9 cellular contexts compared by ENCODE assay signal in genomic region chr14:100078997-100079561, GRCh38. TPM values are rescaled to one million over a fixed set of nuclear protein-coding genes. Genes with fewer than 3 reads are reported as not detected.
DNase-seq lines count a peak whose midpoint lies in the region; ATAC-seq, FAIRE-seq and TF ChIP-seq lines count a peak whose summit lies in the region.
"Had no signal": no experiment of that assay in that cellular context is flagged by ENCODE, and none has a peak within 500 bp of the region (broad histone marks: within the 10 kb centered on the region; RNA-seq: fewer than 3 reads in every experiment).

No MANE protein-coding gene starts in this region.

- WGBS in SK-N-SH (ENCODE audit: low lambda C conversion rate) = 49% methylated on average over 6 of the region's 8 CpGs

- no peak for TF ChIP-seq EP300 in SK-N-SH (IDR thresholded peaks at IDR 0.05; ENCODE audit: borderline replicate concordance in 1 of 2, low read depth in 1 of 2, low read length in 1 of 2)

- peak overlapping the region; percentile 53 to 83 for H3K27ac ChIP-seq in SK-N-SH (ENCODE audit: low read depth in 2 of 2, low read length in 1 of 2)
- no peak overlapping the region for H3K27ac ChIP-seq in keratinocyte (ENCODE audit: control insufficient read depth, insufficient read depth, low read length)
- H3K27ac ChIP-seq: neutrophil had no signal

- H3K9ac ChIP-seq in SK-N-SH = no peak overlapping the region
- no peak overlapping the region for H3K9ac ChIP-seq in keratinocyte (ENCODE audit: control insufficient read depth, extremely low read depth, insufficient read depth, low read length)

- TF ChIP-seq RAD21 in SK-N-SH (IDR thresholded peaks at IDR 0.05; ENCODE audit: low read length) = peak; percentile 34

- H3K36me3 Mint-ChIP-seq in activated naive CD4-positive, alpha-beta T cell treated with anti-CD3 and anti-CD28 coated beads, Interleukin-2, amount 50 U/mL, for 24 hours = peaks cover 10% of the 10 kb centered on the region

- H3K9me1 ChIP-seq in keratinocyte (ENCODE audit: control insufficient read depth, extremely low read depth, insufficient read depth, low read length) = no peaks in the 10 kb centered on the region

- no peaks in the 10 kb centered on the region for H4K20me1 ChIP-seq in SK-N-SH (ENCODE audit: insufficient read depth)
- no peaks in the 10 kb centered on the region for H4K20me1 ChIP-seq in keratinocyte (ENCODE audit: control insufficient read depth, extremely low read depth, insufficient read depth, low read length)

- H3K9me2 ChIP-seq in SK-N-SH = no peaks in the 10 kb centered on the region

- peaks cover 99% of the 10 kb centered on the region for H3K4me1 Mint-ChIP-seq in activated naive CD4-positive, alpha-beta T cell treated with anti-CD3 and anti-CD28 coated beads, Interleukin-2, amount 50 U/mL, for 24 hours

- H3K4me1 ChIP-seq in SK-N-SH (ENCODE audit: control insufficient read depth in 1 of 2, insufficient read depth in 2 of 2, low read depth in 1 of 2, low read length in 1 of 2) (peaks cover 17 to 32% of the 10 kb centered on the region in 2 experiments), keratinocyte (ENCODE audit: control insufficient read depth, extremely low read depth, insufficient read depth, low read length) (peaks cover 14% of the 10 kb centered on the region)

- H3K27me3 Mint-ChIP-seq in activated naive CD4-positive, alpha-beta T cell treated with anti-CD3 and anti-CD28 coated beads, Interleukin-2, amount 50 U/mL, for 24 hours = no peaks in the 10 kb centered on the region

- CTCF ChIA-PET in SK-N-SH (lab: Yijun Ruan, JAX) = interaction anchor here (0.8 to 1.2 kb wide), 6 partner anchors 17 to 112 kb away, joined by 3 to 7 read pairs (median 3); no protein-coding TSS in a partner anchor

- H3K9me3 Mint-ChIP-seq in activated naive CD4-positive, alpha-beta T cell treated with anti-CD3 and anti-CD28 coated beads, Interleukin-2, amount 50 U/mL, for 24 hours = no peaks in the 10 kb centered on the region

- peak; percentile 58 for ATAC-seq in HG03045 (IDR thresholded peaks at IDR 0.05; ENCODE audit: unreplicated experiment)

- H3K9me3 ChIP-seq in SK-N-SH (no peaks in the 10 kb centered on the region), keratinocyte (ENCODE audit: control insufficient read depth, low read depth, low read length) (no peaks in the 10 kb centered on the region)
- H3K9me3 ChIP-seq: neutrophil had no signal

- H3K4me3 Mint-ChIP-seq in activated naive CD4-positive, alpha-beta T cell treated with anti-CD3 and anti-CD28 coated beads, Interleukin-2, amount 50 U/mL, for 24 hours = peak overlapping the region; percentile 83

- peaks cover 7% of the 10 kb centered on the region for H3F3A ChIP-seq in SK-N-SH (replicated peaks; ENCODE audit: insufficient read depth)

- peak overlapping the region; percentile 99 for H3K27ac Mint-ChIP-seq in activated naive CD4-positive, alpha-beta T cell treated with anti-CD3 and anti-CD28 coated beads, Interleukin-2, amount 50 U/mL, for 24 hours

- no peaks in the 10 kb centered on the region for H3K36me3 ChIP-seq in SK-N-SH (replicated peaks in 1 of 2; ENCODE audit: control insufficient read depth in 1 of 2, insufficient read depth in 2 of 2, low read length in 1 of 2)
- no peaks in the 10 kb centered on the region for H3K36me3 ChIP-seq in keratinocyte (ENCODE audit: control insufficient read depth in 2 of 2, extremely low read depth in 1 of 2, insufficient read depth in 2 of 2, low read length in 2 of 2)
- H3K36me3 ChIP-seq: neutrophil had no signal

- H2AFZ ChIP-seq in SK-N-SH (ENCODE audit: low read depth) = no peak overlapping the region
- no peak overlapping the region for H2AFZ ChIP-seq in keratinocyte (ENCODE audit: control insufficient read depth, low read length)

- FAIRE-seq in keratinocyte (lab: Jason Lieb, UNC) = no peak

- peaks cover 7% of the 10 kb centered on the region; the same call in 1 of the 2 replicates for H3K79me2 ChIP-seq in SK-N-SH (ENCODE audit: insufficient read depth)
- no peaks in the 10 kb centered on the region for H3K79me2 ChIP-seq in keratinocyte (ENCODE audit: control insufficient read depth, insufficient read depth, low read length)

- POLR2A ChIA-PET in SK-N-SH (lab: Yijun Ruan, JAX) = no interaction called here

- H3K4me2 ChIP-seq in SK-N-SH (no peak overlapping the region; the same call in 1 of the 2 replicates), keratinocyte (ENCODE audit: control insufficient read depth, extremely low read depth, insufficient read depth, low read depth, low read length) (no peak overlapping the region)

- TF ChIP-seq CTCF in SK-N-SH (IDR thresholded peaks at IDR 0.05) (no peak), keratinocyte (optimal IDR thresholded peaks at IDR 0.05 in 1 of 3, IDR thresholded peaks at IDR 0.05 in 1 of 3, conservative IDR thresholded peaks at IDR 0.05 in 1 of 3; ENCODE audit: extremely low read depth in 1 of 3, insufficient read depth in 2 of 3, low read length in 3 of 3) (peak in 2 of 3 experiments; percentile 5 to 55)

- dilution Hi-C loops in keratinocyte (cut with MboI; ENCODE audit: extremely low pct_ligation_motif_present, low sequenced_read_pairs) = no loop called here

- no peaks in the 10 kb centered on the region for H3K27me3 ChIP-seq in SK-N-SH (ENCODE audit: insufficient read depth)
- H3K27me3 ChIP-seq in keratinocyte (ENCODE audit: control insufficient read depth, extremely low read depth, insufficient read depth, low read length) = no peaks in the 10 kb centered on the region
- H3K27me3 ChIP-seq: neutrophil had no signal

- DNase-seq in GM04504 (ENCODE audit: low read depth) (peak; percentile 84), SK-N-SH (peak; percentile 61), keratinocyte (ENCODE audit: low read depth, low spot score) (no peak), SHP77 (lab: John Stamatoyannopoulos, UW) (no peak), globus pallidus (ENCODE audit: low spot score) (no peak)
- peak; percentile 74 for DNase-seq in stimulated activated naive CD4-positive, alpha-beta T cell treated with Interleukin-2 at 50 U/mL for 16 hours (lab: John Stamatoyannopoulos, UW)

- H3K4me3 ChIP-seq in SK-N-SH (ENCODE audit: low read depth in 2 of 2, low read length in 1 of 2) = no peak overlapping the region
- H3K4me3 ChIP-seq in keratinocyte (ENCODE audit: control insufficient read depth in 2 of 3, extremely low read depth in 1 of 3, insufficient read depth in 2 of 3, low read depth in 1 of 3, low read length in 3 of 3) = no peak overlapping the region

TF ChIP-seq in SK-N-SH, 30 proteins besides CTCF, POLR2A, EP300 and RAD21 (continues in another document):
- TF ChIP-seq, protein P1, sequence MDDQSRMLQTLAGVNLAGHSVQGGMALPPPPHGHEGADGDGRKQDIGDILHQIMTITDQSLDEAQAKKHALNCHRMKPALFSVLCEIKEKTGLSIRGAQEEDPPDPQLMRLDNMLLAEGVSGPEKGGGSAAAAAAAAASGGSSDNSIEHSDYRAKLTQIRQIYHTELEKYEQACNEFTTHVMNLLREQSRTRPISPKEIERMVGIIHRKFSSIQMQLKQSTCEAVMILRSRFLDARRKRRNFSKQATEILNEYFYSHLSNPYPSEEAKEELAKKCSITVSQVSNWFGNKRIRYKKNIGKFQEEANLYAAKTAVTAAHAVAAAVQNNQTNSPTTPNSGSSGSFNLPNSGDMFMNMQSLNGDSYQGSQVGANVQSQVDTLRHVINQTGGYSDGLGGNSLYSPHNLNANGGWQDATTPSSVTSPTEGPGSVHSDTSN (IDR thresholded peaks at IDR 0.05) = peak; percentile 23; the same call in 1 of the 2 replicates
- TF ChIP-seq JUND (IDR thresholded peaks at IDR 0.05) (no peak), RCOR1 (IDR thresholded peaks at IDR 0.05; ENCODE audit: low read length) (0 out of 2 replicates have a peak, but pooled peaks have one; percentile 16), USF2 (IDR thresholded peaks at IDR 0.05; ENCODE audit: borderline replicate concordance, low read depth, low read length) (no peak), USF1 (IDR thresholded peaks at IDR 0.05; ENCODE audit: borderline replicate concordance, low read depth) (no peak)

RNA-seq across cellular contexts. Expression of gene EVL, which starts 13.9 kb away (rescaled TPM):
- polyA plus RNA-seq in SK-N-SH (2012; rRNA removed) (34.2 and 36.5 TPM in 2 replicates), keratinocyte (12.0 to 16.2 TPM (median 13.2 TPM) in 3 replicates)
- polyA plus RNA-seq in SK-N-SH (2012; cell fraction: cytosol; rRNA removed) = 21.7 and 28.2 TPM in 2 replicates
- polyA plus RNA-seq in SK-N-SH (2012; cell fraction: nucleus; rRNA removed) = 224 and 260 TPM in 2 replicates
- 32.6 TPM for polyA plus RNA-seq in keratinocyte (2011; ENCODE audit: low read depth)
- 9.4 and 13.2 TPM in 2 replicates for polyA plus RNA-seq in keratinocyte (2011; cell fraction: cytosol; rRNA removed)
- polyA plus RNA-seq in keratinocyte (2011; cell fraction: nucleus; rRNA removed) = 52.6 and 66.7 TPM in 2 replicates
- polyA plus RNA-seq in keratinocyte (2012; ENCODE audit: low replicate concordance) = 13.1 and 17.6 TPM in 2 replicates
- polyA minus RNA-seq in keratinocyte = 8.2 to 26.8 TPM (median 10.1 TPM) in 3 replicates
- 11.3 TPM for polyA minus RNA-seq in keratinocyte (2011; cell fraction: cytosol; rRNA and poly(A)+ RNA removed)
- polyA minus RNA-seq in keratinocyte (2011; cell fraction: nucleus; rRNA and poly(A)+ RNA removed) = 11.3 and 19.3 TPM in 2 replicates

Comparison
In these comparisons a context has a peak if more than half of its experiments do, and no peak if none do; other contexts are left out.
1. DNase-seq: peak in GM04504 (single experiment), SK-N-SH (single experiment) and stimulated activated naive CD4-positive, alpha-beta T cell treated with Interleukin-2 at 50 U/mL for 16 hours (single experiment); none in keratinocyte (single experiment), SHP77 (0 of 2) and globus pallidus (single experiment).